Comparison of ENCODE assay signal across 5 cellular contexts in the genomic region with DNA sequence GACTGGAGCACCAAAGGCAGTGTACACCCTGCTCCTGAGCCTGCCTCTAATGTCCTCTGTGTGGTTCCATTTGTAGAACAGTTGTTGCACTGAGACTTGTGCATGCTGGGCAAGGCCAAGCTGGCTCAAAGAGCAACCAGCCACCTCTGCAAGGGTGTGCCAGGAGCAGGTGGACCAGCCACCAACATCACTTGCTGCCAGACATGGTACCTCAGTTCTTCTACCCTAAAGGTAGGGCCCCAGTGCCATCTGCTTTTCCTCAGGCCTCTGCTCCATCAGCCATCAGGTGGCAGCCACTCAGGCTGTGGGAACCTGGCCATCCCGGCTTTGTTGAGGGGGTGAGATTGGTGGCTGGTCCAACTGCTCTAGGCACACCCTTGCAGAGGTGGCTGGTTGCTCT. TPM values are rescaled to one million over a fixed set of nuclear protein-coding genes. Genes with fewer than 3 reads are reported as not detected.
"Had no signal": no experiment of that assay in that cellular context is flagged by ENCODE, and none has a peak within 500 bp of the region (broad histone marks: within the 10 kb centered on the region; RNA-seq: fewer than 3 reads in every experiment).

No MANE protein-coding gene starts in this region.

RNA-seq across cellular contexts. Expression of a gene that starts 38.7 kb away (rescaled TPM):
- total RNA-seq: K562, M059J, SK-MEL-5 had no signal
- polyA plus RNA-seq: IgD-negative memory B cell, K562, SK-N-SH had no signal
